Comparison of ENCODE assay signal across 1 cellular context in the genomic region with DNA sequence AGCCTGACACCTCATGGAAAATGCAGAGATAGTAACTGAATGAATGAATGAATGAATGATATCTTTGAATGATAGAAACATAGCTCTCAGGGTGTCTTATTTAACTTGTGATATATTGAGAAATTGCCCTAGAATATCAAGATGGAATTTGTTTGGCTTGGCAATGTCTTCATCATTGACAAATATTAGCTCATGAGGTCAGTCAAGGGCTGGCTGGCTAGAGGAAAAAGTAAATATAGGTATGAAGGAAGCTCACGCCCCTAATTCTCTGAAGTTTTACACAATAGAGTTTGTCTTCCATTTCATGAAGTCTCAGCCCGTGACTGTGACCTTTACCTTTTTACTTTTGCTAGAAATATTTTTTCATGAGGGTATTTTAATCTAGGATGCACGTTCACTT.
TF ChIP-seq lines count a peak whose summit lies in the region.

No MANE protein-coding gene starts in this region.

TF ChIP-seq in K562, 482 proteins besides CTCF, POLR2A, EP300 and RAD21 (continued from another document):
- TF ChIP-seq, protein P1, sequence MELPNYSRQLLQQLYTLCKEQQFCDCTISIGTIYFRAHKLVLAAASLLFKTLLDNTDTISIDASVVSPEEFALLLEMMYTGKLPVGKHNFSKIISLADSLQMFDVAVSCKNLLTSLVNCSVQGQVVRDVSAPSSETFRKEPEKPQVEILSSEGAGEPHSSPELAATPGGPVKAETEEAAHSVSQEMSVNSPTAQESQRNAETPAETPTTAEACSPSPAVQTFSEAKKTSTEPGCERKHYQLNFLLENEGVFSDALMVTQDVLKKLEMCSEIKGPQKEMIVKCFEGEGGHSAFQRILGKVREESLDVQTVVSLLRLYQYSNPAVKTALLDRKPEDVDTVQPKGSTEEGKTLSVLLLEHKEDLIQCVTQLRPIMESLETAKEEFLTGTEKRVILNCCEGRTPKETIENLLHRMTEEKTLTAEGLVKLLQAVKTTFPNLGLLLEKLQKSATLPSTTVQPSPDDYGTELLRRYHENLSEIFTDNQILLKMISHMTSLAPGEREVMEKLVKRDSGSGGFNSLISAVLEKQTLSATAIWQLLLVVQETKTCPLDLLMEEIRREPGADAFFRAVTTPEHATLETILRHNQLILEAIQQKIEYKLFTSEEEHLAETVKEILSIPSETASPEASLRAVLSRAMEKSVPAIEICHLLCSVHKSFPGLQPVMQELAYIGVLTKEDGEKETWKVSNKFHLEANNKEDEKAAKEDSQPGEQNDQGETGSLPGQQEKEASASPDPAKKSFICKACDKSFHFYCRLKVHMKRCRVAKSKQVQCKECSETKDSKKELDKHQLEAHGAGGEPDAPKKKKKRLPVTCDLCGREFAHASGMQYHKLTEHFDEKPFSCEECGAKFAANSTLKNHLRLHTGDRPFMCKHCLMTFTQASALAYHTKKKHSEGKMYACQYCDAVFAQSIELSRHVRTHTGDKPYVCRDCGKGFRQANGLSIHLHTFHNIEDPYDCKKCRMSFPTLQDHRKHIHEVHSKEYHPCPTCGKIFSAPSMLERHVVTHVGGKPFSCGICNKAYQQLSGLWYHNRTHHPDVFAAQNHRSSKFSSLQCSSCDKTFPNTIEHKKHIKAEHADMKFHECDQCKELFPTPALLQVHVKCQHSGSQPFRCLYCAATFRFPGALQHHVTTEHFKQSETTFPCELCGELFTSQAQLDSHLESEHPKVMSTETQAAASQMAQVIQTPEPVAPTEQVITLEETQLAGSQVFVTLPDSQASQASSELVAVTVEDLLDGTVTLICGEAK (IDR thresholded peaks at IDR 0.05) = no peak
- TF ChIP-seq, protein P1 (CRISPR knock-in tag; IDR thresholded peaks at IDR 0.05) = no peak
- TF ChIP-seq EGR1 (conservative IDR thresholded peaks at IDR 0.05) = no peak
